In the genomic region with DNA sequence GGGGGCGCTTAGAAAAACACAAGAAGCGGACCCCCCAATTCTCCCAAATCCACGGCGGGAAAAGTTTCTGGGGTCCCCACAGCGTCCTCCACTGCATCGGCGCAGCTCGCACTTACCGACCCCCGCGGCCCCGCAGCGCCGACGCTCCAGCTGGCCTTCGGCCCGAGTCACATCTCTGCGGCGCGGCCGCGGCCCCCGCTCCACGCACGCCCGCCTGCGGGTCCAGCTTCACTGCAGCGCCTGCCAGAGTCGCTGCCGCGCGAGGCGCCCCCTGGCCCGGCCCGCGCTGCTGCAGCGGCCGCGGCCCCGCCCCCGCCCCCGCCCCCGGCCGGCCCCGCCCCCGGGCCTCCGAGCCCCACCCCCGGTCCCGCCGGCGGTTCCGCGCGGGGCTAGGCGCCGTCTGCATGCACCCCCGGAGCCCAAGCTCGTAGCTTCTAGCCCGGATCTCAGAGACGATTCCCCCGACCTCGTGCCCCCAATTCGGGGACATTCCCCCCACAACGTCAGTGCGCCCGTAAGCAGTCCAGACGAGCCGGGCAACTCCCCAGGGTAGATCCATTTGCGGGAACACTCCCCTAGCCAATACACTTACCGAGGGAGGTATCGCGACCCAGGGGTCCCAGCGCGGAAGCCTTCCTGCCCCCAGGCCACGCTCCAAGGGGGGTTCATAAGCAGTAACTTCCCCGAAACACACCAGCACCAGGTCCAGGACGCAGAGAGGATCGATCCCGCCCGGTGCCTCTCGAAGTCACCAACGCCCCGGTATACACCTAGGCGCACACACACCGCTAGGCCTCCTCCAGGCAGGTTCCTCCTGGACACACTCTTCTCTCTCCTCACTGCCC, we compare ENCODE assay signal across 8 cellular contexts. TPM values are rescaled to one million over a fixed set of nuclear protein-coding genes. Genes with fewer than 3 reads are reported as not detected.
A peak's percentile ranks its signal among the peaks of the same experiment; 100 is the strongest.
DNase-seq lines count a peak whose midpoint lies in the region; ATAC-seq and TF ChIP-seq lines count a peak whose summit lies in the region.

A gene with protein sequence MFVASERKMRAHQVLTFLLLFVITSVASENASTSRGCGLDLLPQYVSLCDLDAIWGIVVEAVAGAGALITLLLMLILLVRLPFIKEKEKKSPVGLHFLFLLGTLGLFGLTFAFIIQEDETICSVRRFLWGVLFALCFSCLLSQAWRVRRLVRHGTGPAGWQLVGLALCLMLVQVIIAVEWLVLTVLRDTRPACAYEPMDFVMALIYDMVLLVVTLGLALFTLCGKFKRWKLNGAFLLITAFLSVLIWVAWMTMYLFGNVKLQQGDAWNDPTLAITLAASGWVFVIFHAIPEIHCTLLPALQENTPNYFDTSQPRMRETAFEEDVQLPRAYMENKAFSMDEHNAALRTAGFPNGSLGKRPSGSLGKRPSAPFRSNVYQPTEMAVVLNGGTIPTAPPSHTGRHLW (minus strand): TSS at position 238 of the 845 bp plus-strand sequence. CDS start 12,003 bp downstream, outside the sequence.

- H3K27me3 ChIP-seq in esophagus squamous epithelium (peaks cover 0 to 36% (median 0%) of the 10 kb centered on the region in 4 donors), muscle layer of duodenum (ENCODE audit: low read depth, low read length) (no peaks in the 10 kb centered on the region), subcutaneous abdominal adipose tissue (ENCODE audit: control insufficient read depth in 5 of 5, insufficient read depth in 4 of 5, low read length in 5 of 5) (peaks cover 0 to 19% (median 3%) of the 10 kb centered on the region in 5 donors)

- no peaks in the 10 kb centered on the region for H3K9me3 ChIP-seq in esophagus squamous epithelium
- H3K9me3 ChIP-seq in muscle layer of duodenum (ENCODE audit: control insufficient read depth in 1 of 2, low read length in 2 of 2) = no peaks in the 10 kb centered on the region
- no peaks in the 10 kb centered on the region for H3K9me3 ChIP-seq in subcutaneous abdominal adipose tissue (ENCODE audit: control insufficient read depth in 5 of 5, low read length in 5 of 5)

- TF ChIP-seq POLR2A in esophagus squamous epithelium (IDR thresholded peaks at IDR 0.05) = peak in 2 of 4 donors; percentile 25 to 47

- intact Hi-C loops in esophagus squamous epithelium (cut with DNase I) = loop anchor here (5.0 kb wide), 2 partner anchors 283 to 328 kb away; a partner anchor contains a TSS

- peak within 1 kb of the TSS; percentile 16 to 71 (median 49) for H3K9ac ChIP-seq in subcutaneous abdominal adipose tissue (ENCODE audit: low read length in 5 of 5)

- peaks cover 22 to 56% (median 26%) of the 10 kb centered on the region in 3 donors for H3K4me1 ChIP-seq in esophagus squamous epithelium
- H3K4me1 ChIP-seq in muscle layer of duodenum (ENCODE audit: control insufficient read depth in 1 of 2, insufficient read depth in 2 of 2, low read length in 2 of 2) = peaks cover 0 to 24% of the 10 kb centered on the region in 2 donors
- H3K4me1 ChIP-seq in subcutaneous abdominal adipose tissue (ENCODE audit: control insufficient read depth in 5 of 5, insufficient read depth in 5 of 5, low read length in 5 of 5) = peaks cover 2 to 48% (median 45%) of the 10 kb centered on the region in 5 donors

- H3K27me3 Mint-ChIP-seq in activated T-cell treated with anti-CD3 and anti-CD28 coated beads, Interleukin-2, amount 50 U/mL, for 4 hours (ENCODE audit: low read depth) = peaks cover 35% of the 10 kb centered on the region

- H3K27ac ChIP-seq in esophagus squamous epithelium (peak within 1 kb of the TSS; percentile 56 to 82 (median 78)), muscle layer of duodenum (ENCODE audit: low read length) (no peak within 1 kb of the TSS), subcutaneous abdominal adipose tissue (ENCODE audit: low read depth, low read length) (peak within 1 kb of the TSS; percentile 75)

- 8 to 27% methylated on average over 3 to 8 of the region's 85 CpGs for WGBS in esophagus squamous epithelium, 2 donors

- no peaks in the 10 kb centered on the region for H3K9me3 Mint-ChIP-seq in activated T-cell treated with anti-CD3 and anti-CD28 coated beads, Interleukin-2, amount 50 U/mL, for 4 hours

- H3K4me3 Mint-ChIP-seq in activated T-cell treated with anti-CD3 and anti-CD28 coated beads, Interleukin-2, amount 50 U/mL, for 4 hours = peak within 1 kb of the TSS; percentile 81

- DNase-seq in GM12864 (ENCODE audit: low read depth) (no peak), NCI-H226 (peak; percentile 27), esophagus squamous epithelium (lab: John Stamatoyannopoulos, UW) (no peak), NCI-H187 treated with DMSO at 0.1 percent for 48 hours (lab: John Stamatoyannopoulos, UW) (no peak)
- DNase-seq in activated T-cell treated with anti-CD3 and anti-CD28 coated beads, Interleukin-2, amount 50 U/mL, for 4 hours = peak; percentile 32

- H3K36me3 ChIP-seq in esophagus squamous epithelium = no peaks in the 10 kb centered on the region
- H3K36me3 ChIP-seq in muscle layer of duodenum (ENCODE audit: control insufficient read depth in 1 of 2, insufficient read depth in 2 of 2, low read length in 2 of 2) = no peaks in the 10 kb centered on the region
- peaks cover 0 to under 1% (median 0%) of the 10 kb centered on the region in 5 donors for H3K36me3 ChIP-seq in subcutaneous abdominal adipose tissue (ENCODE audit: control insufficient read depth in 5 of 5, insufficient read depth in 5 of 5, low read length in 5 of 5)

- peaks cover 24% of the 10 kb centered on the region for H3K4me1 Mint-ChIP-seq in activated T-cell treated with anti-CD3 and anti-CD28 coated beads, Interleukin-2, amount 50 U/mL, for 4 hours (ENCODE audit: low read depth)

- peak; percentile 61 to 74 for ATAC-seq in activated T-cell treated with anti-CD3 and anti-CD28 coated beads, Interleukin-2, amount 50 U/mL, for 4 hours
- ATAC-seq in GM21619 (IDR thresholded peaks at IDR 0.05; ENCODE audit: unreplicated experiment) = no peak

- H3K36me3 Mint-ChIP-seq in activated T-cell treated with anti-CD3 and anti-CD28 coated beads, Interleukin-2, amount 50 U/mL, for 4 hours (ENCODE audit: insufficient read depth) = no peaks in the 10 kb centered on the region

- TF ChIP-seq CTCF in GM12864 (IDR thresholded peaks at IDR 0.05; ENCODE audit: low read depth, low read length, missing control alignments) (peak; percentile 14), esophagus squamous epithelium (IDR thresholded peaks at IDR 0.05) (peak in 2 of 6 experiments; percentile 5 to 9)

- H3K4me3 ChIP-seq in GM12864 (ENCODE audit: low read depth, low read length) = peak within 1 kb of the TSS; percentile 33
- peak within 1 kb of the TSS; percentile 51 to 83 (median 69) for H3K4me3 ChIP-seq in esophagus squamous epithelium
- H3K4me3 ChIP-seq in muscle layer of duodenum (ENCODE audit: low read depth in 1 of 2, low read length in 2 of 2) = peak within 1 kb of the TSS; percentile 71 to 75
- H3K4me3 ChIP-seq in subcutaneous abdominal adipose tissue (ENCODE audit: low read depth in 1 of 5, low read length in 5 of 5) = peak within 1 kb of the TSS; percentile 71 to 83 (median 81)

RNA-seq across cellular contexts. Expression of the gene that starts here (rescaled TPM):
- under 1 TPM; 0.27 to 0.66 (median 0.40) TPM for total RNA-seq in activated T-cell treated with anti-CD3 and anti-CD28 coated beads, Interleukin-2, amount 50 U/mL, for 4 hours
- 10 to 100 TPM in 2 of 4 donors, 1 to 10 TPM in 2; 1.9 to 26.1 (median 8.4) TPM for total RNA-seq in esophagus squamous epithelium

Comparison
In these comparisons a context has a peak if more than half of its experiments do, and no peak if none do; other contexts are left out.
1. Peak in DNase-seq and ATAC-seq in activated T-cell treated with anti-CD3 and anti-CD28 coated beads, Interleukin-2, amount 50 U/mL, for 4 hours; RNA of the gene not detected or under 1 TPM.